ENCODE assay signal across 8 cellular contexts in genomic region chr17:1485748-1486376, GRCh38. TPM values are rescaled to one million over a fixed set of nuclear protein-coding genes. Genes with fewer than 3 reads are reported as not detected.
DNase-seq lines count a peak whose midpoint lies in the region; ATAC-seq and TF ChIP-seq lines count a peak whose summit lies in the region.

No MANE protein-coding gene starts in this region.

- WGBS in right lobe of liver (ENCODE audit: insufficient coverage, low coverage, low lambda C conversion rate, missing lambda C conversion rate) = 1% methylated on average over 16 of the region's 80 CpGs

- TF ChIP-seq CTCF in colonic mucosa (IDR thresholded peaks at IDR 0.05) = no peak
- no peak for TF ChIP-seq CTCF in right lobe of liver (IDR thresholded peaks at IDR 0.05)

- peak; percentile 44 for TF ChIP-seq POLR2A in right lobe of liver (IDR thresholded peaks at IDR 0.05)

- H3K27ac ChIP-seq in colonic mucosa (peak overlapping the region; percentile 95), right lobe of liver (peak overlapping the region; percentile 77 to 88 (median 85))

- ATAC-seq in GM18498 (IDR thresholded peaks at IDR 0.05; ENCODE audit: unreplicated experiment) (peak; percentile 33), right lobe of liver (peak; percentile 15 to 39 (median 22)), GM19324 (IDR thresholded peaks at IDR 0.05; ENCODE audit: low FRiP score, unreplicated experiment) (no peak)

- intact Hi-C loops in colonic mucosa (cut with DNase I) = no loop called here
- intact Hi-C loops in right lobe of liver (cut with DNase I) = no loop called here

- H3K27me3 ChIP-seq in colonic mucosa = no peaks in the 10 kb centered on the region
- H3K27me3 ChIP-seq in right lobe of liver = no peaks in the 10 kb centered on the region

- H3K36me3 ChIP-seq in colonic mucosa = no peaks in the 10 kb centered on the region
- H3K36me3 ChIP-seq in right lobe of liver = peaks cover 0 to 2% (median 0%) of the 10 kb centered on the region in 4 donors

- DNase-seq in HUDEP-2 (lab: John Stamatoyannopoulos, UW; ENCODE audit: unreplicated experiment in 76 of 76) (peak in 48 of 76 experiments; percentile 5 to 62 (median 31)), colonic mucosa (peak; percentile 74), right lobe of liver (peak in 2 of 3 donors; percentile 70), medulla oblongata (ENCODE audit: extremely low spot score) (no peak)
- peak; percentile 65 for DNase-seq in activated CD4-positive, CD25-positive, alpha-beta regulatory T cell treated with anti-CD3 and anti-CD28 coated beads, Interleukin-2, amount 50 U/mL, for 72 hours
- peak; percentile 34 to 47 for DNase-seq in stimulated activated CD8-positive, alpha-beta memory T cell treated with anti-CD3 and anti-CD28 coated beads, Interleukin-2, amount 100 ng/mL, for 1 hour (ENCODE audit: low read depth in 2 of 2)

- H3K4me3 ChIP-seq in colonic mucosa = peak overlapping the region; percentile 68
- peak overlapping the region; percentile 64 to 70 (median 66) for H3K4me3 ChIP-seq in right lobe of liver

- H3K4me1 ChIP-seq in colonic mucosa (peaks cover 31% of the 10 kb centered on the region), right lobe of liver (peaks cover 0 to 28% (median 12%) of the 10 kb centered on the region in 4 donors)

- H3K9ac ChIP-seq in colonic mucosa (ENCODE audit: low read depth in 2 of 2, low read length in 2 of 2) = peak overlapping the region; percentile 78 to 80

- no peaks in the 10 kb centered on the region for H3K9me3 ChIP-seq in colonic mucosa
- no peaks in the 10 kb centered on the region for H3K9me3 ChIP-seq in right lobe of liver

RNA-seq across cellular contexts. Expression of gene MYO1C, which starts 6.6 kb away (rescaled TPM):
- 100 to 1,000 TPM; 280 to 315 TPM for total RNA-seq in colonic mucosa
- 10 to 100 TPM; 56.6 to 94.7 (median 68.3) TPM for total RNA-seq in right lobe of liver

RNA-seq across cellular contexts. Expression of gene CRK, which starts 29.8 kb away (rescaled TPM):
- total RNA-seq in colonic mucosa (10 to 100 TPM; 74.5 to 82.0 TPM), right lobe of liver (10 to 100 TPM; 33.9 to 58.6 (median 47.6) TPM)

RNA-seq across cellular contexts. Expression of gene INPP5K, which starts 30.6 kb away (rescaled TPM):
- total RNA-seq in colonic mucosa (10 to 100 TPM; 27.6 to 35.5 TPM), right lobe of liver (10 to 100 TPM; 12.7 to 22.6 (median 18.2) TPM)
